19 cellular contexts compared by ENCODE assay signal in genomic region chr7:137440434-137440830, GRCh38.
A peak's percentile ranks its signal among the peaks of the same experiment; 100 is the strongest.
DNase-seq lines count a peak whose midpoint lies in the region; ATAC-seq and TF ChIP-seq lines count a peak whose summit lies in the region.
"Had no signal": no experiment of that assay in that cellular context is flagged by ENCODE, and none has a peak within 500 bp of the region (broad histone marks: within the 10 kb centered on the region; RNA-seq: fewer than 3 reads in every experiment).

No MANE protein-coding gene starts in this region.

- DNase-seq in NCI-H2227 treated with DMSO at 0.1 percent for 48 hours (lab: John Stamatoyannopoulos, UW) (peak; percentile 77), astrocyte of the spinal cord (ENCODE audit: low read depth, low spot score) (peak; percentile 29), inferior parietal cortex (ENCODE audit: extremely low spot score) (peak; percentile 59), sciatic nerve (ENCODE audit: low spot score) (no peak), NCI-H2171 treated with DMSO at 0.1 percent for 48 hours (lab: John Stamatoyannopoulos, UW) (no peak)
- DNase-seq: activated CD4-positive, alpha-beta memory T cell treated with anti-CD3 and anti-CD28 coated beads for 36 hours; activated effector memory CD4-positive, alpha-beta T cell treated with anti-CD3 and anti-CD28 coated beads, Interleukin-2, amount 50 U/mL, for 16 hours; activated T-cell treated with anti-CD3 and anti-CD28 coated beads for 4 hours; dermis blood vessel endothelial cell; immature natural killer cell; lower lobe of right lung; NCI-H1417; NCI-H510A treated with DMSO at 0.1 percent for 48 hours; ovary; Peyer's patch; right lobe of liver had no signal

- in situ Hi-C loops in astrocyte of the spinal cord (cut with HindIII; ENCODE audit: low sequenced_read_pairs) = no loop called here

- ATAC-seq in sciatic nerve (peak; percentile 52), HG03025 (IDR thresholded peaks at IDR 0.05; ENCODE audit: low FRiP score, unreplicated experiment) (no peak), GM21381 (IDR thresholded peaks at IDR 0.05; ENCODE audit: unreplicated experiment) (no peak)
- ATAC-seq: lower lobe of right lung, right lobe of liver had no signal

- TF ChIP-seq CTCF in astrocyte of the spinal cord (IDR thresholded peaks at IDR 0.05; ENCODE audit: low read depth, low read length) = no peak

- intact Hi-C loops in sciatic nerve (cut with DNase I) = no loop called here

- H3K4me3 ChIP-seq in astrocyte of the spinal cord (ENCODE audit: low read depth, low read length) = no peak overlapping the region
- H3K4me3 ChIP-seq: HAP-1, lower lobe of right lung, ovary, Peyer's patch, right lobe of liver had no signal

Comparison
In these comparisons a context has a peak if more than half of its experiments do, and no peak if none do; other contexts are left out.
1. DNase-seq: peak in NCI-H2227 treated with DMSO at 0.1 percent for 48 hours (single experiment), astrocyte of the spinal cord (single experiment) and inferior parietal cortex (single experiment); none in sciatic nerve (single experiment) and NCI-H2171 treated with DMSO at 0.1 percent for 48 hours (single experiment).